ENCODE assay signal across 27 cellular contexts in genomic region chr12:95703986-95704385, GRCh38.
"Had no signal": no experiment of that assay in that cellular context is flagged by ENCODE, and none has a peak within 500 bp of the region (broad histone marks: within the 10 kb centered on the region; RNA-seq: fewer than 3 reads in every experiment).

No MANE protein-coding gene starts in this region.

- H2AFZ ChIP-seq: hepatocyte had no signal

- H3K4me2 ChIP-seq: hepatocyte had no signal

- H3K36me3 ChIP-seq: gastrocnemius medialis had no signal

- H3K4me1 ChIP-seq: gastrocnemius medialis, lower lobe of right lung had no signal

- H3K27ac Mint-ChIP-seq: immature natural killer cell, mesothelial cell of epicardium, naive B cell had no signal

- H3K27me3 ChIP-seq: dorsolateral prefrontal cortex, esophagus muscularis mucosa, gastrocnemius medialis, hepatocyte had no signal

- H3K36me3 Mint-ChIP-seq: immature natural killer cell, mesothelial cell of epicardium had no signal

- FAIRE-seq: colon, endothelial cell of umbilical vein, kidney had no signal

- ATAC-seq: gastrocnemius medialis, left colon, left lobe of liver, lower lobe of right lung, mucosa of descending colon had no signal

- H3K9me3 ChIP-seq: esophagus muscularis mucosa, gastrocnemius medialis, lower lobe of right lung, mucosa of descending colon had no signal

- DNase-seq: dermis blood vessel endothelial cell; dorsolateral prefrontal cortex; effector CD4-positive, alpha-beta T cell; effector memory CD4-positive, alpha-beta T cell; foreskin fibroblast; foreskin melanocyte; gastrocnemius medialis; glutamatergic neuron; head of caudate nucleus; hypothalamus; immature natural killer cell; islet precursor cell; kidney; kidney glomerular epithelial cell; left colon; left ventricle myocardium superior; lower lobe of right lung; mesenchymal stem cell; mucosa of descending colon; naive B cell had no signal

- H3K9me3 Mint-ChIP-seq: immature natural killer cell, mesothelial cell of epicardium, naive B cell had no signal

- H3K4me3 ChIP-seq: coronary artery, dorsolateral prefrontal cortex, esophagus muscularis mucosa, gastrocnemius medialis, hepatocyte, lower lobe of right lung, mucosa of descending colon had no signal

- H3K27ac ChIP-seq: coronary artery, dorsolateral prefrontal cortex, esophagus muscularis mucosa, gastrocnemius medialis, hepatocyte, lower lobe of right lung had no signal

- H3K79me2 ChIP-seq: hepatocyte had no signal

- H3K4me1 Mint-ChIP-seq: immature natural killer cell had no signal

- H3K4me3 Mint-ChIP-seq: immature natural killer cell, mesothelial cell of epicardium, naive B cell had no signal
